1 cellular context compared by ENCODE assay signal in the genomic region with DNA sequence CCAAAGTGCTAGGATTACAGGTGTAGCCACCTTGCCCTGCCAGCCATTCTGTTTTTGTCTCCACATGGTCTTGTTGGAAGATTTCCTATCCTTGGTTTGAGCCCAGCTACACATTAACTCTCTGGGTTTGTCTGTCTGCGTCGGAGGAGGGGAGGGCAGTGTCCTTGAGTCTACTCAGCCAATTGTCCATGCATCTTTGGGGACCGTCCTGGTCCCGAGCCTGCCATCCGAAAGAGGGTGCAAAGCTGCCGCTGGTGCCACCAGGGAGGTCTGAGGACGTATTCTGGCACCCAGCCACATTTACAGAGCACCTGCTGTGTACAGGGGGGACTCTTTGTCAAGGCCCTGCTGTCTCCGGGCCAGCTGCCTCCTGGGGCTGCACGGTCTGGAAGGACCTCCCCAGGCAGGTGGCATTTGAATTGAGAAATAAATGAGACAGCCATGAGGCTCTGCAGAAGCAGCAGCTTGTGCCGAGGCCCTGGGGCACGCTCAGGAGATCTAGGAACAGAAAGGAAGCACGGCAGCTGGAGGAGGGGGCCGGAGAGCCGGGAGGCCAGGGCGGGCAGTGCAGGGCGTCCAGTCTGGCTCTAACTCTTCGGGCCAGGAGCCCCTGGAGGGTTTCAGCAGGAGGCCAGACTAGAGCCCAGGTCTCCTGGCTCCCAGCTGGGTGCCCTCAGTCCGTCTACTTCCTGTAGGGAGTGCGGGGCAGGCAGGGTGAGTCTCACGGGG.
TF ChIP-seq lines count a peak whose summit lies in the region.

No MANE protein-coding gene starts in this region.

TF ChIP-seq in HEK293, 187 proteins besides CTCF, POLR2A, EP300 and RAD21 (continued from another document):
- peak; percentile 74 for TF ChIP-seq ZIC2 (tag by site-specific recombination; IDR thresholded peaks at IDR 0.05)
- TF ChIP-seq ZNF112 (tag by site-specific recombination; IDR thresholded peaks at IDR 0.05) = no peak
